In genomic region chrX:107935200-107935599, GRCh38 we compare ENCODE assay signal across 11 cellular contexts. TPM values are rescaled to one million over a fixed set of nuclear protein-coding genes. Genes with fewer than 3 reads are reported as not detected.
DNase-seq lines count a peak whose midpoint lies in the region; ATAC-seq, FAIRE-seq and TF ChIP-seq lines count a peak whose summit lies in the region.
"Had no signal": no experiment of that assay in that cellular context is flagged by ENCODE, and none has a peak within 500 bp of the region (broad histone marks: within the 10 kb centered on the region; RNA-seq: fewer than 3 reads in every experiment).

No MANE protein-coding gene starts in this region.

- in situ Hi-C loops in Panc1 (cut with HindIII; ENCODE audit: low pct_unique_long_range_greater_than_20kb, low sequenced_read_pairs) = no loop called here

- POLR2A ChIA-PET in Panc1 (lab: Charles Lee) = no interaction called here
- POLR2A ChIA-PET in activated CD4-positive, alpha-beta T cell treated with anti-CD3 and anti-CD28 coated beads for 36 hours (lab: Charles Lee) = no interaction called here

- H3K27me3 Mint-ChIP-seq in progenitor cell of endocrine pancreas = peaks cover 28% of the 10 kb centered on the region
- H3K27me3 Mint-ChIP-seq in activated CD4-positive, alpha-beta T cell treated with anti-CD3 and anti-CD28 coated beads for 36 hours = peaks cover 12% of the 10 kb centered on the region

- no TSS peak for BruUV-seq in Panc1 (replicated peaks; lab: Mats Ljungman, UMichigan)

- no peaks in the 10 kb centered on the region for H3K4me1 ChIP-seq in Panc1 (ENCODE audit: control insufficient read depth, insufficient read depth, low read length)

- no peaks in the 10 kb centered on the region for H3K9me3 ChIP-seq in Panc1 (ENCODE audit: control insufficient read depth, insufficient read depth, low read depth, low read length)

- peaks cover 4% of the 10 kb centered on the region for H3K4me1 Mint-ChIP-seq in progenitor cell of endocrine pancreas (ENCODE audit: low read depth)
- peaks cover 4% of the 10 kb centered on the region for H3K4me1 Mint-ChIP-seq in activated CD4-positive, alpha-beta T cell treated with anti-CD3 and anti-CD28 coated beads for 36 hours

- TF ChIP-seq CTCF in Panc1 (IDR thresholded peaks at IDR 0.05) = no peak
- no peak for TF ChIP-seq CTCF in progenitor cell of endocrine pancreas (IDR thresholded peaks at IDR 0.05; ENCODE audit: unreplicated experiment)

- no peak overlapping the region for H3K27ac ChIP-seq in Panc1 (ENCODE audit: low read length)

- H3K27me3 ChIP-seq in Panc1 (ENCODE audit: control insufficient read depth, insufficient read depth, low read length) = no peaks in the 10 kb centered on the region

- no peaks in the 10 kb centered on the region for H3K9me3 Mint-ChIP-seq in progenitor cell of endocrine pancreas (ENCODE audit: low read depth)
- H3K9me3 Mint-ChIP-seq in activated CD4-positive, alpha-beta T cell treated with anti-CD3 and anti-CD28 coated beads for 36 hours (ENCODE audit: low read depth) = no peaks in the 10 kb centered on the region

- peak overlapping the region; percentile 32 to 70; a peak in 3 of 4 replicates for H3K4me3 ChIP-seq in Panc1 (ENCODE audit: low read depth in 2 of 2, low read length in 2 of 2)

- no peak for TF ChIP-seq POLR2A in H54 (IDR thresholded peaks at IDR 0.05; ENCODE audit: low read depth, low read length)

- intact Hi-C loops in Panc1 (cut with micrococcal nuclease; ENCODE audit: unreplicated experiment) = loop anchor here (10.0 kb wide), 1 partner anchor 140 kb away; no protein-coding TSS in a partner anchor
- intact Hi-C loops in activated CD4-positive, alpha-beta T cell treated with anti-CD3 and anti-CD28 coated beads for 36 hours (cut with DNase I, micrococcal nuclease) = no loop called here

- ATAC-seq in Panc1 = peak; percentile 46; the same call in 1 of the 2 replicates
- no peak for ATAC-seq in activated CD4-positive, alpha-beta T cell treated with anti-CD3 and anti-CD28 coated beads for 36 hours

- DNase-seq in H54 (ENCODE audit: insufficient read length, low spot score) (peak; percentile 11), Panc1 (ENCODE audit: low read depth, low spot score) (peak; percentile 2), fibroblast of gingiva (ENCODE audit: low read depth) (peak; percentile 1), progenitor cell of endocrine pancreas (ENCODE audit: low spot score, unreplicated experiment) (no peak), NAMALWA (ENCODE audit: low spot score) (no peak), UCSD-AML1 (lab: John Stamatoyannopoulos, UW; ENCODE audit: unreplicated experiment) (no peak), 8988T (no peak)
- no peak for DNase-seq in activated CD4-positive, alpha-beta T cell treated with anti-CD3 and anti-CD28 coated beads for 36 hours
- DNase-seq: KBM-7 had no signal

- H3K36me3 ChIP-seq in Panc1 (ENCODE audit: control insufficient read depth, insufficient read depth, low read length) = no peaks in the 10 kb centered on the region

- no peaks in the 10 kb centered on the region for H3K36me3 Mint-ChIP-seq in progenitor cell of endocrine pancreas (ENCODE audit: insufficient read depth)
- H3K36me3 Mint-ChIP-seq in activated CD4-positive, alpha-beta T cell treated with anti-CD3 and anti-CD28 coated beads for 36 hours (ENCODE audit: low read depth) = peaks cover 1% of the 10 kb centered on the region

- CTCF ChIA-PET in Panc1 (lab: Charles Lee) = no interaction called here
- CTCF ChIA-PET in activated CD4-positive, alpha-beta T cell treated with anti-CD3 and anti-CD28 coated beads for 36 hours (lab: Charles Lee) = interaction anchor here (0.6 kb wide), 1 partner anchor 1036 kb away, joined by 3 read pairs; no protein-coding TSS in a partner anchor

- FAIRE-seq in H54 (lab: Jason Lieb, UNC) = peak; percentile 20
- FAIRE-seq: G401.6 had no signal

- no peak overlapping the region for H3K27ac Mint-ChIP-seq in progenitor cell of endocrine pancreas
- H3K27ac Mint-ChIP-seq in activated CD4-positive, alpha-beta T cell treated with anti-CD3 and anti-CD28 coated beads for 36 hours = no peak overlapping the region

- peak overlapping the region; percentile 71 for H3K4me3 Mint-ChIP-seq in progenitor cell of endocrine pancreas (ENCODE audit: low read depth)
- no peak overlapping the region for H3K4me3 Mint-ChIP-seq in activated CD4-positive, alpha-beta T cell treated with anti-CD3 and anti-CD28 coated beads for 36 hours

RNA-seq across cellular contexts. Expression of gene TEX13B, which starts 47.0 kb away (rescaled TPM):
- total RNA-seq in Panc1 (2021; ENCODE audit: unreplicated experiment) = not detected
- polyA plus RNA-seq in Panc1 (2012; ENCODE audit: insufficient read length) = not detected
- total RNA-seq in progenitor cell of endocrine pancreas = not detected in 2 replicates
- not detected for total RNA-seq in activated CD4-positive, alpha-beta T cell treated with anti-CD3 and anti-CD28 coated beads for 36 hours
- total RNA-seq: mucosa of gallbladder had no signal

Comparison
In these comparisons a context has a peak if more than half of its experiments do, and no peak if none do; other contexts are left out.
1. DNase-seq: peak in H54 (single experiment), Panc1 (single experiment) and fibroblast of gingiva (single experiment); none in progenitor cell of endocrine pancreas (single experiment), NAMALWA (single experiment), UCSD-AML1 (single experiment), activated CD4-positive, alpha-beta T cell treated with anti-CD3 and anti-CD28 coated beads for 36 hours (single experiment) and 8988T (single experiment).